8 cellular contexts compared by ENCODE assay signal in the genomic region with DNA sequence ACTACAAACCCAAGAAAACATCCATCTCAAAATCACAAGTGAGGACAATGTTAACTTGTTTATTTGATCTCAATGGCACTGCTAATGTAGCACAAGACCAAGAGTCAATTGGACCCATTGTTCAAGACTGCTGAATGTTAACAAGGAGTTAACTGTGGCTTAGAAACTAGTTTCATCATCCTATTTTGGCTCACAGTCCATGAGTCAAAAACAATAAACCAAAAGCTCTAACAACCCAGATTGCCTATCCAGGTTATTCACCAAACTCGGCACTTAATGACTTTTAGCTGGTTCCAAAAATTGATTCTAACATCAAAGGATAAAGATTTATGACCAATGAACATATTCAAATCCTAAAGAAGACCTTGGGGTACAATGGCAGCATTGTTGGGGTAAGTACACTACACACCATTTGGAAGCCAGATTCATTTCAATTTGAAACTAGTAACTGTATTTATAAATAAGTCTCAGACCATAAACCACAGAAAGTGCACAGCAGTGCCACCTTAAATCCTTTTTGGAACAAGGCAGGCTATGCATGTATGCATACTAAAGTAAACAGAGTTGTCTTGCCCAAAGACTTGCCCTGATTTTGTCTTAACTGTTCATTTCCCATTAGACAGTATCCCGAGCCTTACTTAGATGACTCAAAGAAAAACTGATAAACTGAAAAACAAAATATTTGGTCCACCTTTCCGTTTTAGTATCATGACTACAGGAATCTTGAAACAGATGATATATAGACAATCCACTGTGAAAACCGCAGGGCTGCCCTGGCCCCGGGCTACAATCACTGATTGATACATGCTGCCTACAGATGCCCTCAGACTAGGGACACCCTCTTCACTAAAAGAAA.
DNase-seq lines count a peak whose midpoint lies in the region; ATAC-seq and TF ChIP-seq lines count a peak whose summit lies in the region.

No MANE protein-coding gene starts in this region.

- H2AFZ ChIP-seq in hepatocyte, result no peak overlapping the region

- TF ChIP-seq CTCF in RWPE1 (conservative IDR thresholded peaks at IDR 0.05; ENCODE audit: low read depth) (no peak), hepatocyte (IDR thresholded peaks at IDR 0.05; ENCODE audit: poor library complexity) (no peak), lower leg skin (IDR thresholded peaks at IDR 0.05) (no peak), upper lobe of right lung (IDR thresholded peaks at IDR 0.05) (no peak)

- no peak overlapping the region for H3K27ac ChIP-seq in RWPE1
- peak overlapping the region; percentile 8 for H3K27ac ChIP-seq in hepatocyte
- H3K27ac ChIP-seq in upper lobe of right lung, result no peak overlapping the region

- TF ChIP-seq POLR2A in lower leg skin (IDR thresholded peaks at IDR 0.05), result no peak

- H3K9me2 ChIP-seq in hepatocyte (replicated peaks; ENCODE audit: insufficient read depth), result no peaks in the 10 kb centered on the region

- CTCF ChIA-PET in RWPE1 (lab: Yijun Ruan, JAX), result interaction anchor here (0.5 kb wide), 1 partner anchor 12 kb away, joined by 3 read pairs; no protein-coding TSS in a partner anchor

- H3K36me3 ChIP-seq in hepatocyte (replicated peaks; ENCODE audit: insufficient read depth, low read depth) (no peaks in the 10 kb centered on the region), upper lobe of right lung (no peaks in the 10 kb centered on the region)

- DNase-seq in NCI-H2107 treated with DMSO at 0.1 percent for 48 hours (lab: John Stamatoyannopoulos, UW; ENCODE audit: unreplicated experiment), result peak; percentile 79
- no peak for DNase-seq in NCI-H2107 (lab: John Stamatoyannopoulos, UW)
- peak; percentile 25 for DNase-seq in RWPE1 (ENCODE audit: low spot score)
- DNase-seq in hepatocyte (ENCODE audit: low spot score), result no peak
- DNase-seq in lower leg skin (ENCODE audit: low spot score in 2 of 2), result no peak
- no peak for DNase-seq in upper lobe of right lung
- no peak for DNase-seq in CD1c-positive myeloid dendritic cell (ENCODE audit: extremely low spot score)

- H3K4me3 ChIP-seq in hepatocyte (no peak overlapping the region), lower leg skin (ENCODE audit: low read depth, poor library complexity, severe bottlenecking) (no peak overlapping the region), upper lobe of right lung (no peak overlapping the region)

- intact Hi-C loops in lower leg skin (cut with DNase I; ENCODE audit: low total_unique reads) (no loop called here), upper lobe of right lung (cut with DNase I) (no loop called here)

- no peaks in the 10 kb centered on the region for H4K20me1 ChIP-seq in hepatocyte (ENCODE audit: insufficient read depth, poor library complexity, severe bottlenecking)

- H3K79me2 ChIP-seq in hepatocyte, result peaks cover 59% of the 10 kb centered on the region

- POLR2A ChIA-PET in RWPE1 (lab: Yijun Ruan, JAX; ENCODE audit: low non-redundant PET), result interaction anchor here (0.6 kb wide), 1 partner anchor 17 kb away, joined by 5 read pairs; no protein-coding TSS in a partner anchor

- no peaks in the 10 kb centered on the region for H3K27me3 ChIP-seq in hepatocyte
- no peaks in the 10 kb centered on the region for H3K27me3 ChIP-seq in upper lobe of right lung

- peak; percentile 81 for ATAC-seq in HG02798 (IDR thresholded peaks at IDR 0.05; ENCODE audit: poor library complexity, unreplicated experiment)
- ATAC-seq in upper lobe of right lung, result no peak

- no peak overlapping the region for H3K4me2 ChIP-seq in hepatocyte

- H3K4me1 ChIP-seq in hepatocyte (ENCODE audit: insufficient read depth), result no peaks in the 10 kb centered on the region
- peaks cover 15% of the 10 kb centered on the region for H3K4me1 ChIP-seq in upper lobe of right lung

- H3K9me3 ChIP-seq in hepatocyte (ENCODE audit: low read depth) (no peaks in the 10 kb centered on the region), upper lobe of right lung (no peaks in the 10 kb centered on the region)

- WGBS in hepatocyte (ENCODE audit: low lambda C conversion rate, missing lambda C conversion rate), result 54% methylated on average over 5 of the region's 5 CpGs
- 21 to 29% methylated on average over 5 of the region's 5 CpGs for WGBS in lower leg skin, 2 donors

Comparison
In these comparisons a context has a peak if more than half of its experiments do, and no peak if none do; other contexts are left out.
1. DNase-seq: peak in NCI-H2107 treated with DMSO at 0.1 percent for 48 hours (single experiment) and RWPE1 (single experiment); none in NCI-H2107 (single experiment), hepatocyte (single experiment), lower leg skin (0 of 2), upper lobe of right lung (single experiment) and CD1c-positive myeloid dendritic cell (single experiment).